22 cellular contexts compared by ENCODE assay signal in genomic region chr3:122800031-122800430, GRCh38. TPM values are rescaled to one million over a fixed set of nuclear protein-coding genes. Genes with fewer than 3 reads are reported as not detected.
A peak's percentile ranks its signal among the peaks of the same experiment; 100 is the strongest.
DNase-seq lines count a peak whose midpoint lies in the region; ATAC-seq, FAIRE-seq and TF ChIP-seq lines count a peak whose summit lies in the region.
"Had no signal": no experiment of that assay in that cellular context is flagged by ENCODE, and none has a peak within 500 bp of the region (broad histone marks: within the 10 kb centered on the region; RNA-seq: fewer than 3 reads in every experiment).

No MANE protein-coding gene starts in this region.

- H3K4me1 ChIP-seq in mammary epithelial cell (ENCODE audit: insufficient read depth, low read length), result peaks cover 34% of the 10 kb centered on the region
- H3K4me1 ChIP-seq in breast epithelium, result no peaks in the 10 kb centered on the region
- peaks cover 40% of the 10 kb centered on the region for H3K4me1 ChIP-seq in keratinocyte (ENCODE audit: control insufficient read depth, extremely low read depth, insufficient read depth, low read length)
- peaks cover 0 to 1% of the 10 kb centered on the region in 2 donors for H3K4me1 ChIP-seq in aorta (ENCODE audit: control insufficient read depth in 1 of 2, insufficient read depth in 2 of 2, low read length in 2 of 2)

- no TSS peak for BruUV-seq in mammary epithelial cell (replicated peaks; lab: Mats Ljungman, UMichigan)

- DNase-seq in mammary epithelial cell (peak; percentile 52), breast epithelium (ENCODE audit: low spot score in 2 of 2) (no peak), epithelial cell of esophagus (ENCODE audit: low read depth) (peak; percentile 61), keratinocyte (ENCODE audit: low read depth, low spot score) (no peak), dedifferentiated amniotic fluid mesenchymal stem cell (ENCODE audit: extremely low spot score) (no peak), aorta (no peak), NK-92 (lab: John Stamatoyannopoulos, UW; ENCODE audit: unreplicated experiment) (no peak)
- DNase-seq: Caco-2; CD4-positive, alpha-beta T cell; GDM1; GM23248; HCEC 1CT; HFFc6 had no signal

- no peak overlapping the region for H3K9ac ChIP-seq in mammary epithelial cell (ENCODE audit: insufficient read depth, low read length)
- no peak overlapping the region for H3K9ac ChIP-seq in keratinocyte (ENCODE audit: control insufficient read depth, extremely low read depth, insufficient read depth, low read length)
- H3K9ac ChIP-seq: GM23248 had no signal

- H4K20me1 ChIP-seq in mammary epithelial cell (ENCODE audit: insufficient read depth, low read length), result no peaks in the 10 kb centered on the region
- H4K20me1 ChIP-seq in keratinocyte (ENCODE audit: control insufficient read depth, extremely low read depth, insufficient read depth, low read length), result no peaks in the 10 kb centered on the region

- H3K27ac ChIP-seq in mammary epithelial cell (ENCODE audit: insufficient read depth, low read depth, low read length) (no peak overlapping the region), breast epithelium (no peak overlapping the region), keratinocyte (ENCODE audit: control insufficient read depth, insufficient read depth, low read length) (peak overlapping the region; percentile 53), aorta (ENCODE audit: low read depth in 1 of 2, low read length in 2 of 2) (no peak overlapping the region)
- H3K27ac ChIP-seq: 22Rv1, A549, C4-2B, GM23248 had no signal

- H3K27me3 ChIP-seq in mammary epithelial cell (ENCODE audit: insufficient read depth, low read length) (no peaks in the 10 kb centered on the region), breast epithelium (no peaks in the 10 kb centered on the region), keratinocyte (ENCODE audit: control insufficient read depth, extremely low read depth, insufficient read depth, low read length) (no peaks in the 10 kb centered on the region), aorta (ENCODE audit: control insufficient read depth in 1 of 2, insufficient read depth in 2 of 2, low read length in 1 of 2) (no peaks in the 10 kb centered on the region)

- ATAC-seq in HG03097 (IDR thresholded peaks at IDR 0.05; ENCODE audit: low FRiP score, unreplicated experiment), result no peak
- no peak for ATAC-seq in aorta (ENCODE audit: low FRiP score)
- ATAC-seq: A549, HepG2 had no signal

- H3K9me1 ChIP-seq in keratinocyte (ENCODE audit: control insufficient read depth, extremely low read depth, insufficient read depth, low read length), result no peaks in the 10 kb centered on the region

- CTCF ChIA-PET in mammary epithelial cell (lab: Charles Lee; ENCODE audit: low non-redundant PET), result no interaction called here

- dilution Hi-C loops in mammary epithelial cell (cut with HindIII; ENCODE audit: low sequenced_read_pairs) (no loop called here), keratinocyte (cut with MboI; ENCODE audit: extremely low pct_ligation_motif_present, low sequenced_read_pairs) (no loop called here)

- TF ChIP-seq CTCF in mammary epithelial cell (conservative IDR thresholded peaks at IDR 0.05 in 1 of 2, IDR thresholded peaks at IDR 0.05 in 1 of 2; ENCODE audit: extremely low read depth in 1 of 2, insufficient read depth in 1 of 2, low read depth in 1 of 2, low read length in 2 of 2), result no peak
- TF ChIP-seq CTCF in breast epithelium (IDR thresholded peaks at IDR 0.05), result no peak
- TF ChIP-seq CTCF in epithelial cell of esophagus (IDR thresholded peaks at IDR 0.05; ENCODE audit: insufficient read depth, low read depth, low read length, missing control alignments), result no peak
- no peak for TF ChIP-seq CTCF in keratinocyte (optimal IDR thresholded peaks at IDR 0.05 in 1 of 3, IDR thresholded peaks at IDR 0.05 in 1 of 3, conservative IDR thresholded peaks at IDR 0.05 in 1 of 3; ENCODE audit: extremely low read depth in 1 of 3, insufficient read depth in 2 of 3, low read length in 3 of 3)

- H3K4me3 ChIP-seq in mammary epithelial cell (replicated peaks in 1 of 3; ENCODE audit: insufficient read depth in 1 of 3, low read depth in 2 of 3, low read length in 3 of 3) (no peak overlapping the region), breast epithelium (no peak overlapping the region), epithelial cell of esophagus (ENCODE audit: low read length) (no peak overlapping the region), keratinocyte (ENCODE audit: control insufficient read depth in 2 of 3, extremely low read depth in 1 of 3, insufficient read depth in 2 of 3, low read depth in 1 of 3, low read length in 3 of 3) (no peak overlapping the region), aorta (ENCODE audit: low read length in 2 of 2) (no peak overlapping the region)
- H3K4me3 ChIP-seq: A549, GM23248 had no signal

- no peaks in the 10 kb centered on the region for H3K9me3 ChIP-seq in mammary epithelial cell (replicated peaks; ENCODE audit: insufficient read depth, low read length)
- H3K9me3 ChIP-seq in breast epithelium, result no peaks in the 10 kb centered on the region
- no peaks in the 10 kb centered on the region for H3K9me3 ChIP-seq in keratinocyte (ENCODE audit: control insufficient read depth, low read depth, low read length)
- H3K9me3 ChIP-seq in aorta (ENCODE audit: control insufficient read depth, low read length), result no peaks in the 10 kb centered on the region
- H3K9me3 ChIP-seq: A549, Caco-2 had no signal

- no peak for TF ChIP-seq POLR2A in breast epithelium (IDR thresholded peaks at IDR 0.05)

- whole genome bisulfite sequencing in mammary epithelial cell (ENCODE audit: low coverage, missing lambda C conversion rate), result no CpG with 5 or more reads among the region's 1 CpG
- WGBS in aorta, 2 donors, result 95 to 97% methylated on average over 1 of the region's 1 CpG

- H3K4me2 ChIP-seq in mammary epithelial cell (ENCODE audit: insufficient read depth, low read depth, low read length) (peak overlapping the region; percentile 26), keratinocyte (ENCODE audit: control insufficient read depth, extremely low read depth, insufficient read depth, low read depth, low read length) (peak overlapping the region; percentile 31)
- H3K4me2 ChIP-seq: A549 had no signal

- FAIRE-seq in keratinocyte (lab: Jason Lieb, UNC), result peak; percentile 64
- FAIRE-seq: A549, D721Med, GM12892, GM18507, H54, HepG2 had no signal

- in situ Hi-C loops in mammary epithelial cell (cut with MboI; ENCODE audit: low sequenced_read_pairs in 2 of 2), result no loop called here

- H3K79me2 ChIP-seq in mammary epithelial cell (ENCODE audit: insufficient read depth, low read length) (peaks cover 67% of the 10 kb centered on the region), keratinocyte (ENCODE audit: control insufficient read depth, insufficient read depth, low read length) (peaks cover 9% of the 10 kb centered on the region)

- intact Hi-C loops in mammary epithelial cell (cut with micrococcal nuclease), result no loop called here
- intact Hi-C loops in breast epithelium (cut with DNase I; ENCODE audit: low total_unique reads), result no loop called here
- intact Hi-C loops in aorta (cut with DNase I), result no loop called here

- H2AFZ ChIP-seq in mammary epithelial cell (ENCODE audit: low read depth, low read length) (no peak overlapping the region), keratinocyte (ENCODE audit: control insufficient read depth, low read length) (no peak overlapping the region)
- H2AFZ ChIP-seq: GM23248 had no signal

- H3K36me3 ChIP-seq in mammary epithelial cell (ENCODE audit: insufficient read depth, low read length), result no peaks in the 10 kb centered on the region
- H3K36me3 ChIP-seq in breast epithelium, result no peaks in the 10 kb centered on the region
- no peaks in the 10 kb centered on the region for H3K36me3 ChIP-seq in keratinocyte (ENCODE audit: control insufficient read depth in 2 of 2, extremely low read depth in 1 of 2, insufficient read depth in 2 of 2, low read length in 2 of 2)
- no peaks in the 10 kb centered on the region for H3K36me3 ChIP-seq in aorta (ENCODE audit: control insufficient read depth in 1 of 2, insufficient read depth in 2 of 2, low read length in 1 of 2)

RNA-seq across cellular contexts. Expression of gene SLC49A4, which starts 5.2 kb away (rescaled TPM):
- 10 to 100 TPM; 21.9 to 68.3 TPM for total RNA-seq in mammary epithelial cell
- 13.9 TPM for polyA plus RNA-seq in mammary epithelial cell
- 42.8 TPM for polyA minus RNA-seq in mammary epithelial cell
- 10 to 100 TPM; 14.1 to 17.7 (median 17.6) TPM for total RNA-seq in breast epithelium
- 16.2 to 19.1 TPM (median 18.2 TPM) in 3 replicates for polyA plus RNA-seq in keratinocyte
- 9.5 TPM for polyA plus RNA-seq in keratinocyte (2011; ENCODE audit: low read depth)
- 9.0 and 14.1 TPM in 2 replicates for polyA plus RNA-seq in keratinocyte (2011; cell fraction: cytosol; rRNA removed)
- 19.9 and 28.4 TPM in 2 replicates for polyA plus RNA-seq in keratinocyte (2011; cell fraction: nucleus; rRNA removed)
- 12.7 and 19.0 TPM in 2 replicates for polyA plus RNA-seq in keratinocyte (2012; ENCODE audit: low replicate concordance)
- 14.8 to 24.9 TPM (median 20.4 TPM) in 3 replicates for polyA minus RNA-seq in keratinocyte
- polyA minus RNA-seq in keratinocyte (2011; cell fraction: cytosol; rRNA and poly(A)+ RNA removed), result 22.3 TPM
- 31.8 and 54.2 TPM in 2 replicates for polyA minus RNA-seq in keratinocyte (2011; cell fraction: nucleus; rRNA and poly(A)+ RNA removed)
- 10 to 100 TPM; 10.3 to 13.4 TPM for total RNA-seq in aorta
- polyA plus RNA-seq in aorta, result 1 to 10 TPM; 3.1 to 6.8 TPM

RNA-seq across cellular contexts. Expression of gene HSPBAP1, which starts 6.4 kb away (rescaled TPM):
- total RNA-seq in mammary epithelial cell, result 1 to 10 TPM; 9.2 to 9.6 TPM
- polyA plus RNA-seq in mammary epithelial cell, result 5.5 TPM
- 20.0 TPM for polyA minus RNA-seq in mammary epithelial cell
- total RNA-seq in breast epithelium, result 10 to 100 TPM; 11.7 to 18.6 (median 15.7) TPM
- polyA plus RNA-seq in keratinocyte, result 4.8 to 9.5 TPM (median 6.6 TPM) in 3 replicates
- 26.7 TPM for polyA plus RNA-seq in keratinocyte (2011; ENCODE audit: low read depth)
- 2.8 and 5.1 TPM in 2 replicates for polyA plus RNA-seq in keratinocyte (2011; cell fraction: cytosol; rRNA removed)
- polyA plus RNA-seq in keratinocyte (2011; cell fraction: nucleus; rRNA removed), result 14.1 and 14.6 TPM in 2 replicates
- 3.2 and 17.1 TPM in 2 replicates for polyA plus RNA-seq in keratinocyte (2012; ENCODE audit: low replicate concordance)
- polyA minus RNA-seq in keratinocyte, result 0.75 to 8.0 TPM (median 4.4 TPM) in 3 replicates
- 2.5 TPM for polyA minus RNA-seq in keratinocyte (2011; cell fraction: cytosol; rRNA and poly(A)+ RNA removed)
- 4.9 and 9.5 TPM in 2 replicates for polyA minus RNA-seq in keratinocyte (2011; cell fraction: nucleus; rRNA and poly(A)+ RNA removed)
- total RNA-seq in aorta, result 10 to 100 TPM in 1 of 2 donors, 1 to 10 TPM in 1; 8.5 to 18.6 TPM
- 10 to 100 TPM in 1 of 2 donors, 1 to 10 TPM in 1; 3.5 to 11.7 TPM for polyA plus RNA-seq in aorta

Comparison
In these comparisons a context has a peak if more than half of its experiments do, and no peak if none do; other contexts are left out.
1. DNase-seq: peak in mammary epithelial cell (single experiment) and epithelial cell of esophagus (single experiment); none in breast epithelium (0 of 2), keratinocyte (single experiment), dedifferentiated amniotic fluid mesenchymal stem cell (single experiment), aorta (0 of 2) and NK-92 (single experiment).